14 cellular contexts compared by ENCODE assay signal in genomic region chr14:90692826-90693225, GRCh38.
"Had no signal": no experiment of that assay in that cellular context is flagged by ENCODE, and none has a peak within 500 bp of the region (broad histone marks: within the 10 kb centered on the region; RNA-seq: fewer than 3 reads in every experiment).

No MANE protein-coding gene starts in this region.

- H3K4me3 ChIP-seq: heart right ventricle, left ventricle myocardium inferior, upper lobe of right lung had no signal

- DNase-seq: activated CD4-positive, alpha-beta T cell treated with anti-CD3 and anti-CD28 coated beads, Interleukin-2, amount 10 ng/mL, durations not matched to agents 7 days and 5 days; foreskin melanocyte; heart right ventricle; kidney; left ventricle myocardium inferior; mesenchymal stem cell; stimulated activated CD4-positive, alpha-beta T cell treated with anti-CD3 and anti-CD28 coated beads, Interleukin-15, amount 100 ng/mL, for 24 hours; stimulated activated CD4-positive, alpha-beta T cell treated with anti-CD3 and anti-CD28 coated beads, Interleukin-4, amount 100 ng/mL, for 24 hours; T-helper 1 cell; upper lobe of right lung had no signal

- H3K27ac Mint-ChIP-seq: activated CD4-positive, alpha-beta T cell treated with anti-CD3 and anti-CD28 coated beads, Interleukin-2, amount 10 ng/mL, durations not matched to agents 7 days and 5 days; activated naive CD8-positive, alpha-beta T cell; nephron; stimulated activated naive CD8-positive, alpha-beta T cell treated with anti-CD3 and anti-CD28 coated beads, Interleukin-15, Interleukin-2, amounts not matched to agents 100 ng/mL and 50 ng/mL, for 24 hours; WTC11 had no signal

- H3K4me3 Mint-ChIP-seq: activated CD4-positive, alpha-beta T cell treated with anti-CD3 and anti-CD28 coated beads, Interleukin-2, amount 10 ng/mL, durations not matched to agents 7 days and 5 days; activated naive CD8-positive, alpha-beta T cell; nephron; stimulated activated naive CD8-positive, alpha-beta T cell treated with anti-CD3 and anti-CD28 coated beads, Interleukin-15, Interleukin-2, amounts not matched to agents 100 ng/mL and 50 ng/mL, for 24 hours; WTC11 had no signal

- H3K36me3 ChIP-seq: upper lobe of right lung had no signal

- H3K27me3 Mint-ChIP-seq: activated naive CD8-positive, alpha-beta T cell; stimulated activated naive CD8-positive, alpha-beta T cell treated with anti-CD3 and anti-CD28 coated beads, Interleukin-15, Interleukin-2, amounts not matched to agents 100 ng/mL and 50 ng/mL, for 24 hours had no signal

- H3K27me3 ChIP-seq: heart right ventricle, upper lobe of right lung had no signal

- H3K36me3 Mint-ChIP-seq: activated naive CD8-positive, alpha-beta T cell; WTC11 had no signal

- H3K9me3 ChIP-seq: heart right ventricle, left ventricle myocardium inferior, upper lobe of right lung had no signal

- H3K9me3 Mint-ChIP-seq: activated CD4-positive, alpha-beta T cell treated with anti-CD3 and anti-CD28 coated beads, Interleukin-2, amount 10 ng/mL, durations not matched to agents 7 days and 5 days; nephron; stimulated activated naive CD8-positive, alpha-beta T cell treated with anti-CD3 and anti-CD28 coated beads, Interleukin-15, Interleukin-2, amounts not matched to agents 100 ng/mL and 50 ng/mL, for 24 hours; WTC11 had no signal

- H3K27ac ChIP-seq: heart right ventricle, left ventricle myocardium inferior, upper lobe of right lung had no signal
